Comparison of ENCODE assay signal across 8 cellular contexts in genomic region chr7:81845628-81846259, GRCh38.
DNase-seq lines count a peak whose midpoint lies in the region; ATAC-seq and TF ChIP-seq lines count a peak whose summit lies in the region.

No MANE protein-coding gene starts in this region.

- no peaks in the 10 kb centered on the region for H3K27me3 Mint-ChIP-seq in endothelial cell (ENCODE audit: unreplicated experiment)

- DNase-seq in NCI-H1436 treated with DMSO at 0.1 percent for 48 hours (lab: John Stamatoyannopoulos, UW) (peak; percentile 30), globus pallidus (ENCODE audit: low spot score) (peak; percentile 13), ecto neural progenitor cell (ENCODE audit: low spot score) (no peak), posterior cingulate gyrus (no peak), endothelial cell (ENCODE audit: low spot score) (no peak)
- DNase-seq in activated CD8-positive, alpha-beta memory T cell treated with anti-CD3 and anti-CD28 coated beads for 24 hours = no peak

- H3K27ac Mint-ChIP-seq in endothelial cell (ENCODE audit: unreplicated experiment) = no peak overlapping the region

- TF ChIP-seq CTCF in endothelial cell (IDR thresholded peaks at IDR 0.05; ENCODE audit: unreplicated experiment) = no peak

- H3K36me3 Mint-ChIP-seq in endothelial cell (ENCODE audit: low read depth, unreplicated experiment) = no peaks in the 10 kb centered on the region

- intact Hi-C loops in posterior cingulate gyrus (cut with DNase I) = no loop called here

- ATAC-seq in GM18498 (IDR thresholded peaks at IDR 0.05; ENCODE audit: unreplicated experiment) (peak; percentile 84), HG02588 (IDR thresholded peaks at IDR 0.05; ENCODE audit: unreplicated experiment) (peak; percentile 55)

- peaks cover 10% of the 10 kb centered on the region for H3K4me1 Mint-ChIP-seq in endothelial cell (ENCODE audit: unreplicated experiment)

- no peaks in the 10 kb centered on the region for H3K9me3 Mint-ChIP-seq in endothelial cell (ENCODE audit: unreplicated experiment)

- no peak overlapping the region for H3K4me3 Mint-ChIP-seq in endothelial cell (ENCODE audit: unreplicated experiment)

Comparison
In these comparisons a context has a peak if more than half of its experiments do, and no peak if none do; other contexts are left out.
1. DNase-seq: peak in NCI-H1436 treated with DMSO at 0.1 percent for 48 hours (single experiment) and globus pallidus (single experiment); none in ecto neural progenitor cell (single experiment), activated CD8-positive, alpha-beta memory T cell treated with anti-CD3 and anti-CD28 coated beads for 24 hours (single experiment), posterior cingulate gyrus (0 of 10) and endothelial cell (single experiment).